25 cellular contexts compared by ENCODE assay signal in the genomic region with DNA sequence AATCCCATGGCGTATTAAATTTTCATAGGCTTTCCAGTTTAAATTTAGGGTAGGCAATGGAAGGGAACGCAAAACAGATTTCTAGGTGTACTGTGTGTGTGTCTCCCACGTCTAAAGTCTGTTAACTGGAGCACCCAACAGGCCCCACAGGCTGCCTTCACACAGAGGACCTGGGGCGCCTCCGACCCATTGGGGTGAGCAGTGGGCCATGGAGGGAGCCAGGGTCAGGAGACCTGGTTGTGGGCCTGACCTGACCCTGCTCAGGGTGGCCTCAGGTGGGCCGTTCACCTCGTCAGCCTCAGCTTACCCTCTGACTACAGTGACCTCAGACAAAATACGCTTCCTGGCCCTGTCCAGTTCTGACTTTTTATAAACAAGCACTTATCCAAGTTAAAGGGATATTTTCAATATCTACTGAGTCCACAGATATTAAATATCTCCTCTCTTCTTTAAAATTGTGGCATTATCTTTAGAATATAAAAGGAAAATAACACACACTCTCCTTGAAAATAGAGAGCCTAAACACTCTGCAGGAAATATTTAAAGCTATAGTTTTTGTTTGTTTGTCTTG.
DNase-seq lines count a peak whose midpoint lies in the region; ATAC-seq and TF ChIP-seq lines count a peak whose summit lies in the region.
"Had no signal": no experiment of that assay in that cellular context is flagged by ENCODE, and none has a peak within 500 bp of the region (broad histone marks: within the 10 kb centered on the region; RNA-seq: fewer than 3 reads in every experiment).

No MANE protein-coding gene starts in this region.

- 88 to 92% (median 89%) methylated on average over 8 of the region's 8 CpGs for WGBS in heart left ventricle, 4 donors
- WGBS in hepatocyte (ENCODE audit: low lambda C conversion rate, missing lambda C conversion rate), result 83% methylated on average over 8 of the region's 8 CpGs
- 66 to 87% (median 67%) methylated on average over 8 of the region's 8 CpGs for WGBS in psoas muscle, 3 donors

- TF ChIP-seq POLR2A in heart left ventricle (IDR thresholded peaks at IDR 0.05) (no peak), vagina (IDR thresholded peaks at IDR 0.05) (no peak), erythroblast (IDR thresholded peaks at IDR 0.05; ENCODE audit: low read length) (no peak)

- no peaks in the 10 kb centered on the region for H3K9me2 ChIP-seq in hepatocyte (replicated peaks; ENCODE audit: insufficient read depth)

- TF ChIP-seq CTCF in heart left ventricle (IDR thresholded peaks at IDR 0.05) (no peak), right atrium auricular region (IDR thresholded peaks at IDR 0.05) (no peak), hepatocyte (IDR thresholded peaks at IDR 0.05; ENCODE audit: poor library complexity) (no peak), psoas muscle (IDR thresholded peaks at IDR 0.05) (no peak), vagina (IDR thresholded peaks at IDR 0.05) (no peak)

- no peaks in the 10 kb centered on the region for H3K9me3 ChIP-seq in heart left ventricle
- no peaks in the 10 kb centered on the region for H3K9me3 ChIP-seq in right atrium auricular region
- H3K9me3 ChIP-seq in hepatocyte (ENCODE audit: low read depth), result no peaks in the 10 kb centered on the region
- H3K9me3 ChIP-seq in psoas muscle, result no peaks in the 10 kb centered on the region
- no peaks in the 10 kb centered on the region for H3K9me3 ChIP-seq in vagina
- H3K9me3 ChIP-seq: left lung, upper lobe of left lung had no signal

- H3K27me3 ChIP-seq in heart left ventricle (no peaks in the 10 kb centered on the region), right atrium auricular region (no peaks in the 10 kb centered on the region), hepatocyte (no peaks in the 10 kb centered on the region), psoas muscle (ENCODE audit: insufficient read depth in 3 of 3, low read length in 2 of 3) (no peaks in the 10 kb centered on the region), vagina (no peaks in the 10 kb centered on the region)
- H3K27me3 ChIP-seq: left lung, neural progenitor cell, upper lobe of left lung had no signal

- no peak overlapping the region for H3K4me3 Mint-ChIP-seq in activated naive CD8-positive, alpha-beta T cell treated with anti-CD3 and anti-CD28 coated beads for 36 hours
- H3K4me3 Mint-ChIP-seq: activated CD8-positive, alpha-beta memory T cell treated with anti-CD3 and anti-CD28 coated beads, Interleukin-2, amount 10 ng/mL, durations not matched to agents 7 days and 5 days; B cell; central memory CD8-positive, alpha-beta T cell; neural progenitor cell; stimulated activated naive B cell treated with anti-CD40 and anti-IgM and Interleukin-4, amounts not matched to agents 10 μg/mL and 1 μg/mL and 100 μg/mL, for 72 hours; T-cell had no signal

- no peaks in the 10 kb centered on the region for H3K9me3 Mint-ChIP-seq in activated naive CD8-positive, alpha-beta T cell treated with anti-CD3 and anti-CD28 coated beads for 36 hours
- H3K9me3 Mint-ChIP-seq: central memory CD8-positive, alpha-beta T cell; neural progenitor cell; stimulated activated naive B cell treated with anti-CD40 and anti-IgM and Interleukin-4, amounts not matched to agents 10 μg/mL and 1 μg/mL and 100 μg/mL, for 72 hours; T-cell had no signal

- ATAC-seq in heart left ventricle, result no peak
- peak in 1 of 4 donors; percentile 19 for ATAC-seq in psoas muscle
- ATAC-seq: activated CD8-positive, alpha-beta memory T cell treated with anti-CD3 and anti-CD28 coated beads, Interleukin-2, amount 10 ng/mL, durations not matched to agents 7 days and 5 days; K562; left lung; stimulated activated naive B cell treated with anti-CD40 and anti-IgM and Interleukin-4, amounts not matched to agents 10 μg/mL and 1 μg/mL and 100 μg/mL, for 72 hours; T-cell had no signal

- H3K4me1 ChIP-seq in heart left ventricle (peaks cover 0 to 25% (median 13%) of the 10 kb centered on the region in 12 donors), right atrium auricular region (peaks cover 0 to 28% of the 10 kb centered on the region in 2 donors), hepatocyte (ENCODE audit: insufficient read depth) (peaks cover 60% of the 10 kb centered on the region), psoas muscle (peaks cover 17% of the 10 kb centered on the region), vagina (peaks cover 19% of the 10 kb centered on the region)
- H3K4me1 ChIP-seq: left lung, neural progenitor cell had no signal

- H2AFZ ChIP-seq in hepatocyte, result no peak overlapping the region
- H2AFZ ChIP-seq: neural progenitor cell had no signal

- no peak overlapping the region for H3K27ac Mint-ChIP-seq in activated naive CD8-positive, alpha-beta T cell treated with anti-CD3 and anti-CD28 coated beads for 36 hours
- H3K27ac Mint-ChIP-seq: activated CD8-positive, alpha-beta memory T cell treated with anti-CD3 and anti-CD28 coated beads, Interleukin-2, amount 10 ng/mL, durations not matched to agents 7 days and 5 days; B cell; neural progenitor cell; stimulated activated naive B cell treated with anti-CD40 and anti-IgM and Interleukin-4, amounts not matched to agents 10 μg/mL and 1 μg/mL and 100 μg/mL, for 72 hours; T-cell had no signal

- H3K27me3 Mint-ChIP-seq in activated naive CD8-positive, alpha-beta T cell treated with anti-CD3 and anti-CD28 coated beads for 36 hours, result peaks cover 4% of the 10 kb centered on the region
- H3K27me3 Mint-ChIP-seq: activated CD8-positive, alpha-beta memory T cell treated with anti-CD3 and anti-CD28 coated beads, Interleukin-2, amount 10 ng/mL, durations not matched to agents 7 days and 5 days; B cell had no signal

- peaks cover 3% of the 10 kb centered on the region for H3K79me2 ChIP-seq in hepatocyte

- intact Hi-C loops in heart left ventricle (cut with DNase I) (no loop called here), psoas muscle (cut with DNase I) (no loop called here), vagina (cut with DNase I) (no loop called here)

- H3K36me3 Mint-ChIP-seq in activated naive CD8-positive, alpha-beta T cell treated with anti-CD3 and anti-CD28 coated beads for 36 hours, result no peaks in the 10 kb centered on the region
- H3K36me3 Mint-ChIP-seq: activated CD8-positive, alpha-beta memory T cell treated with anti-CD3 and anti-CD28 coated beads, Interleukin-2, amount 10 ng/mL, durations not matched to agents 7 days and 5 days; stimulated activated naive B cell treated with anti-CD40 and anti-IgM and Interleukin-4, amounts not matched to agents 10 μg/mL and 1 μg/mL and 100 μg/mL, for 72 hours; T-cell had no signal

- no peaks in the 10 kb centered on the region for H4K20me1 ChIP-seq in hepatocyte (ENCODE audit: insufficient read depth, poor library complexity, severe bottlenecking)

- H3K36me3 ChIP-seq in heart left ventricle (peaks cover 0 to 57% (median 36%) of the 10 kb centered on the region in 9 donors), right atrium auricular region (peaks cover 45% of the 10 kb centered on the region), hepatocyte (replicated peaks; ENCODE audit: insufficient read depth, low read depth) (peaks cover 4% of the 10 kb centered on the region), psoas muscle (ENCODE audit: insufficient read depth in 1 of 2, low read depth in 1 of 2) (peaks cover 4 to 75% of the 10 kb centered on the region in 2 donors), vagina (peaks cover 0 to 49% of the 10 kb centered on the region in 2 donors)
- H3K36me3 ChIP-seq: neural progenitor cell had no signal

- no peak for DNase-seq in heart left ventricle
- no peak for DNase-seq in right atrium auricular region (ENCODE audit: low spot score)
- DNase-seq in hepatocyte (ENCODE audit: low spot score), result no peak
- peak in 1 of 2 donors; percentile 38 for DNase-seq in psoas muscle
- DNase-seq in vagina (ENCODE audit: extremely low spot score in 2 of 2), result peak in 1 of 2 donors; percentile 80
- no peak for DNase-seq in erythroblast (lab: John Stamatoyannopoulos, UW)
- no peak for DNase-seq in cerebellum (ENCODE audit: low spot score)
- no peak for DNase-seq in activated naive CD8-positive, alpha-beta T cell treated with anti-CD3 and anti-CD28 coated beads for 36 hours
- DNase-seq: activated CD4-positive, alpha-beta T cell treated with anti-CD3 and anti-CD28 coated beads for 48 hours; activated CD8-positive, alpha-beta memory T cell treated with anti-CD3 and anti-CD28 coated beads, Interleukin-2, amount 10 ng/mL, durations not matched to agents 7 days and 5 days; activated effector memory CD4-positive, alpha-beta T cell treated with anti-CD3 and anti-CD28 coated beads, Interleukin-2, amount 50 U/mL, for 16 hours; Calu3; effector CD8-positive, alpha-beta T cell; NCI-H146; NCI-H748 treated with DMSO at 0.1 percent for 48 hours; retina; SHP77 treated with DMSO at 0.1 percent for 48 hours; stimulated activated naive B cell treated with anti-CD40 and anti-IgM and Interleukin-4, amounts not matched to agents 10 μg/mL and 1 μg/mL and 100 μg/mL, for 72 hours; T-cell; upper lobe of left lung had no signal

- H3K27ac ChIP-seq in heart left ventricle, result peak overlapping the region in 8 of 12 donors; percentile 18 to 71 (median 54)
- H3K27ac ChIP-seq in right atrium auricular region, result peak overlapping the region in 1 of 2 donors; percentile 19
- H3K27ac ChIP-seq in hepatocyte, result peak overlapping the region; percentile 85
- H3K27ac ChIP-seq in psoas muscle, result peak overlapping the region; percentile 65
- H3K27ac ChIP-seq in vagina, result peak overlapping the region; percentile 79
- H3K27ac ChIP-seq: neural progenitor cell had no signal

- H3K4me3 ChIP-seq in heart left ventricle (no peak overlapping the region), right atrium auricular region (no peak overlapping the region), hepatocyte (no peak overlapping the region), psoas muscle (no peak overlapping the region), vagina (no peak overlapping the region)
- H3K4me3 ChIP-seq: K562, left lung, neural progenitor cell, upper lobe of left lung had no signal

- H3K4me2 ChIP-seq in hepatocyte, result peak overlapping the region; percentile 51
- H3K4me2 ChIP-seq: neural progenitor cell had no signal

- H3K4me1 Mint-ChIP-seq in activated naive CD8-positive, alpha-beta T cell treated with anti-CD3 and anti-CD28 coated beads for 36 hours, result no peaks in the 10 kb centered on the region
- H3K4me1 Mint-ChIP-seq: activated CD8-positive, alpha-beta memory T cell treated with anti-CD3 and anti-CD28 coated beads, Interleukin-2, amount 10 ng/mL, durations not matched to agents 7 days and 5 days; B cell; central memory CD8-positive, alpha-beta T cell; stimulated activated naive B cell treated with anti-CD40 and anti-IgM and Interleukin-4, amounts not matched to agents 10 μg/mL and 1 μg/mL and 100 μg/mL, for 72 hours; T-cell had no signal
